Comparison of ENCODE assay signal across 8 cellular contexts in the genomic region with DNA sequence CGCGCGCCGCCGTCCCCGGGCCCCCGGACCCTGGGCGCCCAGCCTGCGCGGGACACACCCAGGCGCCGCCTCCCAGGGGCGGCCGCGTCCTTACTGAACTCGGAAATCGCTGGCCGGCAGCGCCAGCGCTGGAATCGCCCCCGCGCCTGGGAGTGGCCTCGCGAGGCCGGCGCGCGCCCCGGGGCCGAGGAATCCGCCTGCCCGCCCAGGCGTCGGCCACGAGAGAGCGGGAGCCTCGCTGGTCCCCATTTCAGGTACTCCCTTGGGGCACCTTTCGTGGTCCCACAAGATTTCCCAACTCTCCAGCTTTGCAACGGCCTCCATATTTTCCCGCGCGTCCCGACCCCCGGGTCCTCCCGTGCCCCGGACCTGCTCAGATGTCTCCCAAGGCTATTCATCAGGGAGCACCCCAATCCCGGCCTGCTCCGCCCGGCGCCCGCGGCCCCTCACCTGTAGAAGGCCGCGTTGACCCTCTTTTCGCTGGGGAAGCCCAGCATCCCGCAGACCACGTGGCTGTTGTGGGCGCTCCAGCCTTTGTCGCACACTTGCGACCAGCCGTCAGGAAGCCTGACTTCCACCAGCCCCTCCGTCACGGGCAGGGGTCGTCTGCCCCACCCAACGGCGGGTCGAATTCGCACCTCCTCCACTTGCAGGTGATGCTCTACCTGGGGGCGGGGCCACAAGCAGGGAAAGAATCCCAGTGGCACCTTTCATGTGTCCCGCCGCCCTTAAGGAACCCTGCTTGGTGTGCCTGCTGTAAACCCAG. TPM values are rescaled to one million over a fixed set of nuclear protein-coding genes. Genes with fewer than 3 reads are reported as not detected.
DNase-seq lines count a peak whose midpoint lies in the region; ATAC-seq, FAIRE-seq and TF ChIP-seq lines count a peak whose summit lies in the region.

No MANE protein-coding gene starts in this region.

- H3K27me3 Mint-ChIP-seq in chondrocyte (ENCODE audit: low read depth) = no peaks in the 10 kb centered on the region

- TF ChIP-seq EP300 in HepG2 (IDR thresholded peaks at IDR 0.05; ENCODE audit: low read depth in 2 of 2, low read length in 2 of 2) (no peak), HepG2 (CRISPR knock-in tag; IDR thresholded peaks at IDR 0.05; ENCODE audit: borderline replicate concordance) (no peak)

- H4K20me1 ChIP-seq in HepG2 (ENCODE audit: insufficient read depth, low read length) = no peaks in the 10 kb centered on the region

- H2AFZ ChIP-seq in HepG2 (ENCODE audit: low read length) = no peak overlapping the region

- intact Hi-C loops in HepG2 (cut with micrococcal nuclease; ENCODE audit: unreplicated experiment) = no loop called here
- intact Hi-C loops in testis (cut with DNase I; ENCODE audit: low total_unique reads) = no loop called here

- TF ChIP-seq CTCF in chondrocyte (IDR thresholded peaks at IDR 0.05) (peak; percentile 17), HepG2 (CRISPR knock-in tag; IDR thresholded peaks at IDR 0.05) (peak; percentile 11; the same call in 1 of the 2 replicates), testis (IDR thresholded peaks at IDR 0.05) (no peak)

- FAIRE-seq in HepG2 (lab: Jason Lieb, UNC) = no peak

- H3K27ac ChIP-seq in HepG2 (ENCODE audit: extremely low read length, insufficient read depth, low read length) (no peak overlapping the region), testis (peak overlapping the region; percentile 11 to 66)

- peak in 1 of 2 experiments; percentile 50; a peak in 1 of 4 replicates for TF ChIP-seq POLR2A in HepG2 (IDR thresholded peaks at IDR 0.05; ENCODE audit: insufficient read depth in 1 of 2, low read depth in 2 of 2, low read length in 2 of 2)
- TF ChIP-seq POLR2A in testis (IDR thresholded peaks at IDR 0.05) = no peak

- no TSS peak for BruUV-seq in HepG2 (replicated peaks; lab: Mats Ljungman, UMichigan)

- peak overlapping the region; percentile 74 for H3K4me2 ChIP-seq in HepG2 (ENCODE audit: low read depth, low read length)

- H3K9ac ChIP-seq in HepG2 (ENCODE audit: insufficient read depth, low read depth, low read length) = peak overlapping the region; percentile 51

- H3K4me3 Mint-ChIP-seq in chondrocyte (ENCODE audit: unreplicated experiment) = peak overlapping the region; percentile 65

- CTCF ChIA-PET in HepG2 (lab: Yijun Ruan, JAX; ENCODE audit: low intra/inter-chr PET ratio, low total read pairs) = no interaction called here

- peaks cover 24% of the 10 kb centered on the region for H3K4me1 ChIP-seq in HAP-1
- peaks cover 53% of the 10 kb centered on the region for H3K4me1 ChIP-seq in HepG2 (ENCODE audit: insufficient read depth, low read length)
- H3K4me1 ChIP-seq in testis = peaks cover 22% of the 10 kb centered on the region

- no peaks in the 10 kb centered on the region for H3K9me3 Mint-ChIP-seq in chondrocyte (ENCODE audit: low read depth)

- H3K27ac Mint-ChIP-seq in chondrocyte (ENCODE audit: unreplicated experiment) = peak overlapping the region; percentile 34

- H3K9me3 ChIP-seq in HAP-1 (no peaks in the 10 kb centered on the region), HepG2 (ENCODE audit: low read length) (no peaks in the 10 kb centered on the region), testis (no peaks in the 10 kb centered on the region)

- ATAC-seq in HepG2 = peak; percentile 77
- no peak for ATAC-seq in GM18861 (IDR thresholded peaks at IDR 0.05; ENCODE audit: unreplicated experiment)

- DNase-seq in EH (ENCODE audit: low read depth) (peak; percentile 65), HAP-1 (ENCODE audit: low spot score in 2 of 2) (peak; percentile 59 to 80), OCI-M1 (lab: John Stamatoyannopoulos, UW) (peak; percentile 64), chondrocyte (ENCODE audit: low spot score) (no peak), HepG2 (ENCODE audit: low spot score) (peak; percentile 50), testis (peak; percentile 75)
- no peak for DNase-seq in stimulated activated CD4-positive, alpha-beta T cell treated with anti-CD3 and anti-CD28 coated beads, Interleukin-2, amount 100 ng/mL, for 48 hours

- H3K27me3 ChIP-seq in HAP-1 (ENCODE audit: low read depth) = no peaks in the 10 kb centered on the region
- peaks cover 0 to 27% of the 10 kb centered on the region in 2 experiments; a peak in 2 of 5 replicates for H3K27me3 ChIP-seq in HepG2 (ENCODE audit: control insufficient read depth in 1 of 2, insufficient read depth in 2 of 2, low read length in 2 of 2)
- H3K27me3 ChIP-seq in testis = no peaks in the 10 kb centered on the region

- 33% methylated on average over 31 of the region's 72 CpGs for WGBS in HepG2 (ENCODE audit: low lambda C conversion rate)
- 7 to 9% methylated on average over 8 to 71 of the region's 72 CpGs for WGBS in testis, 2 donors

- peak; percentile 16; the same call in 1 of the 2 replicates for TF ChIP-seq RAD21 in HepG2 (CRISPR knock-in tag; IDR thresholded peaks at IDR 0.05)

- POLR2A ChIA-PET in HepG2 (lab: Yijun Ruan, JAX) = interaction anchor here (1.1 kb wide), 1 partner anchor 25 kb away, joined by 3 read pairs; no protein-coding TSS in a partner anchor

- no peaks in the 10 kb centered on the region for H3K36me3 ChIP-seq in HAP-1 (replicated peaks)
- H3K36me3 ChIP-seq in HepG2 (replicated peaks in 1 of 2; ENCODE audit: control insufficient read depth in 1 of 2, insufficient read depth in 2 of 2, low read length in 2 of 2) = no peaks in the 10 kb centered on the region
- no peaks in the 10 kb centered on the region for H3K36me3 ChIP-seq in testis (ENCODE audit: low read depth, missing control alignments)

- peaks cover 49% of the 10 kb centered on the region for H3K4me1 Mint-ChIP-seq in chondrocyte (ENCODE audit: low read depth)

- in situ Hi-C loops in HAP-1 (cut with MboI; ENCODE audit: low sequenced_read_pairs) (no loop called here), HepG2 (cut with HindIII; ENCODE audit: extremely low pct_ligation_motif_present, low pct_unique_long_range_greater_than_20kb) (no loop called here)

- H3K4me3 ChIP-seq in HAP-1 (peak overlapping the region; percentile 45), HepG2 (replicated peaks in 1 of 3; ENCODE audit: insufficient read depth in 1 of 3, low read depth in 2 of 3, low read length in 3 of 3) (peak overlapping the region; percentile 33 to 73 (median 56)), testis (peak overlapping the region; percentile 49 to 64)

- peaks cover 15% of the 10 kb centered on the region for H3K36me3 Mint-ChIP-seq in chondrocyte (ENCODE audit: low read depth)

- no peaks in the 10 kb centered on the region for H3K79me2 ChIP-seq in HepG2 (ENCODE audit: insufficient read depth, low read length)

RNA-seq across cellular contexts. Expression of a gene that starts 4.6 kb away (rescaled TPM):
- total RNA-seq in chondrocyte (107 to 112 TPM (median 109 TPM) in 3 replicates), HepG2 (2016; rRNA removed; fragmentation: Illumina TruSeq; extraction: Trizol) (0.39 and 0.55 TPM in 2 replicates), testis (10 to 100 TPM; 13.1 to 15.2 TPM)
- total RNA-seq in HepG2 (2016; cell fraction: cytosol; rRNA removed; fragmentation: Illumina TruSeq; extraction: Trizol; ENCODE audit: low read depth) = not detected in 2 replicates
- total RNA-seq in HepG2 (2016; cell fraction: insoluble cytoplasmic fraction; rRNA removed; fragmentation: Illumina TruSeq; extraction: Trizol) = 0.36 and 0.82 TPM in 2 replicates
- total RNA-seq in HepG2 (2016; cell fraction: membrane; rRNA removed; fragmentation: Illumina TruSeq; extraction: Trizol) = 0.09 and 0.10 TPM in 2 replicates
- 0.60 and 0.84 TPM in 2 replicates for total RNA-seq in HepG2 (2016; cell fraction: nucleus; rRNA removed; fragmentation: Illumina TruSeq; extraction: Trizol)
- polyA plus RNA-seq in HepG2 (2011; rRNA removed) (6.5 and 7.2 TPM in 2 replicates), testis (ENCODE audit: insufficient read depth, low read depth, low replicate concordance) (10.5 TPM)
- 6.0 and 6.6 TPM in 2 replicates for polyA plus RNA-seq in HepG2 (2011; cell fraction: cytosol; rRNA removed)
- 9.6 and 11.7 TPM in 2 replicates for polyA plus RNA-seq in HepG2 (2011; cell fraction: nucleus; rRNA removed)
- 4.3 and 13.1 TPM in 2 replicates for polyA plus RNA-seq in HepG2 (2012)
- polyA plus RNA-seq in HepG2 (2016; cell fraction: cytosol; fragmentation: Illumina TruSeq; extraction: Trizol; ENCODE audit: low read depth) = 0.19 TPM in 1 of 2 replicates, not detected in the other
- 0.13 and 0.20 TPM in 2 replicates for polyA plus RNA-seq in HepG2 (2016; cell fraction: insoluble cytoplasmic fraction; fragmentation: Illumina TruSeq; extraction: Trizol; ENCODE audit: low read depth)
- 0.07 and 0.14 TPM in 2 replicates for polyA plus RNA-seq in HepG2 (2016; cell fraction: membrane; fragmentation: Illumina TruSeq; extraction: Trizol; ENCODE audit: low read depth)
- 1.2 and 1.6 TPM in 2 replicates for polyA plus RNA-seq in HepG2 (2016; cell fraction: nucleus; fragmentation: Illumina TruSeq; extraction: Trizol; ENCODE audit: insufficient read depth, low read depth)
- 0.72 and 6.0 TPM in 2 replicates for polyA minus RNA-seq in HepG2 (2011; rRNA and poly(A)+ RNA removed; ENCODE audit: low replicate concordance)
- 1.9 and 5.7 TPM in 2 replicates for polyA minus RNA-seq in HepG2 (2011; cell fraction: cytosol; rRNA and poly(A)+ RNA removed)
- polyA minus RNA-seq in HepG2 (2011; cell fraction: nucleus; rRNA and poly(A)+ RNA removed) = 4.0 TPM in 2 replicates

RNA-seq across cellular contexts. Expression of a gene that starts 5.4 kb away (rescaled TPM):
- total RNA-seq in chondrocyte (33.6 to 46.0 TPM (median 44.4 TPM) in 3 replicates), HepG2 (2016; rRNA removed; fragmentation: Illumina TruSeq; extraction: Trizol) (0.53 and 0.66 TPM in 2 replicates), testis (10 to 100 TPM; 11.2 to 19.3 TPM)
- 0.20 and 0.26 TPM in 2 replicates for total RNA-seq in HepG2 (2016; cell fraction: cytosol; rRNA removed; fragmentation: Illumina TruSeq; extraction: Trizol; ENCODE audit: low read depth)
- total RNA-seq in HepG2 (2016; cell fraction: insoluble cytoplasmic fraction; rRNA removed; fragmentation: Illumina TruSeq; extraction: Trizol) = 0.73 and 0.74 TPM in 2 replicates
- total RNA-seq in HepG2 (2016; cell fraction: membrane; rRNA removed; fragmentation: Illumina TruSeq; extraction: Trizol) = 0.46 and 0.79 TPM in 2 replicates
- 0.34 and 0.87 TPM in 2 replicates for total RNA-seq in HepG2 (2016; cell fraction: nucleus; rRNA removed; fragmentation: Illumina TruSeq; extraction: Trizol)
- polyA plus RNA-seq in HepG2 (2011; rRNA removed) (0.74 and 0.84 TPM in 2 replicates), testis (ENCODE audit: insufficient read depth, low read depth, low replicate concordance) (9.3 TPM)
- 0.74 and 0.95 TPM in 2 replicates for polyA plus RNA-seq in HepG2 (2011; cell fraction: cytosol; rRNA removed)
- 0.97 and 1.7 TPM in 2 replicates for polyA plus RNA-seq in HepG2 (2011; cell fraction: nucleus; rRNA removed)
- 1.3 and 1.6 TPM in 2 replicates for polyA plus RNA-seq in HepG2 (2012)
- polyA plus RNA-seq in HepG2 (2016; cell fraction: cytosol; fragmentation: Illumina TruSeq; extraction: Trizol; ENCODE audit: low read depth) = 0.22 and 0.43 TPM in 2 replicates
- polyA plus RNA-seq in HepG2 (2016; cell fraction: insoluble cytoplasmic fraction; fragmentation: Illumina TruSeq; extraction: Trizol; ENCODE audit: low read depth) = 0.35 and 0.96 TPM in 2 replicates
- polyA plus RNA-seq in HepG2 (2016; cell fraction: membrane; fragmentation: Illumina TruSeq; extraction: Trizol; ENCODE audit: low read depth) = 0.50 and 0.79 TPM in 2 replicates
- polyA plus RNA-seq in HepG2 (2016; cell fraction: nucleus; fragmentation: Illumina TruSeq; extraction: Trizol; ENCODE audit: insufficient read depth, low read depth) = 0.36 and 0.63 TPM in 2 replicates
- 1.5 and 3.0 TPM in 2 replicates for polyA minus RNA-seq in HepG2 (2011; rRNA and poly(A)+ RNA removed; ENCODE audit: low replicate concordance)
- 0.40 and 0.62 TPM in 2 replicates for polyA minus RNA-seq in HepG2 (2011; cell fraction: cytosol; rRNA and poly(A)+ RNA removed)
- polyA minus RNA-seq in HepG2 (2011; cell fraction: nucleus; rRNA and poly(A)+ RNA removed) = 0.64 and 1.4 TPM in 2 replicates

RNA-seq across cellular contexts. Expression of a gene that starts 19.4 kb away (rescaled TPM):
- total RNA-seq in chondrocyte (23.8 to 31.2 TPM (median 24.2 TPM) in 3 replicates), HepG2 (2016; rRNA removed; fragmentation: Illumina TruSeq; extraction: Trizol) (37.0 and 47.7 TPM in 2 replicates), testis (10 to 100 TPM; 36.5 to 46.8 TPM)
- total RNA-seq in HepG2 (2016; cell fraction: cytosol; rRNA removed; fragmentation: Illumina TruSeq; extraction: Trizol; ENCODE audit: low read depth) = 13.0 and 16.0 TPM in 2 replicates
- total RNA-seq in HepG2 (2016; cell fraction: insoluble cytoplasmic fraction; rRNA removed; fragmentation: Illumina TruSeq; extraction: Trizol) = 32.1 and 51.7 TPM in 2 replicates
- total RNA-seq in HepG2 (2016; cell fraction: membrane; rRNA removed; fragmentation: Illumina TruSeq; extraction: Trizol) = 24.9 and 25.2 TPM in 2 replicates
- 34.3 and 38.8 TPM in 2 replicates for total RNA-seq in HepG2 (2016; cell fraction: nucleus; rRNA removed; fragmentation: Illumina TruSeq; extraction: Trizol)
- polyA plus RNA-seq in HepG2 (2011; rRNA removed) (50.3 and 56.1 TPM in 2 replicates), testis (ENCODE audit: insufficient read depth, low read depth, low replicate concordance) (45.8 TPM)
- 53.8 and 61.4 TPM in 2 replicates for polyA plus RNA-seq in HepG2 (2011; cell fraction: cytosol; rRNA removed)
- 92.9 and 109 TPM in 2 replicates for polyA plus RNA-seq in HepG2 (2011; cell fraction: nucleus; rRNA removed)
- polyA plus RNA-seq in HepG2 (2012) = 40.6 and 45.3 TPM in 2 replicates
- 12.6 and 14.4 TPM in 2 replicates for polyA plus RNA-seq in HepG2 (2016; cell fraction: cytosol; fragmentation: Illumina TruSeq; extraction: Trizol; ENCODE audit: low read depth)
- 35.6 and 37.4 TPM in 2 replicates for polyA plus RNA-seq in HepG2 (2016; cell fraction: insoluble cytoplasmic fraction; fragmentation: Illumina TruSeq; extraction: Trizol; ENCODE audit: low read depth)
- 20.3 and 20.9 TPM in 2 replicates for polyA plus RNA-seq in HepG2 (2016; cell fraction: membrane; fragmentation: Illumina TruSeq; extraction: Trizol; ENCODE audit: low read depth)
- 59.5 and 59.8 TPM in 2 replicates for polyA plus RNA-seq in HepG2 (2016; cell fraction: nucleus; fragmentation: Illumina TruSeq; extraction: Trizol; ENCODE audit: insufficient read depth, low read depth)
- 72.4 and 106 TPM in 2 replicates for polyA minus RNA-seq in HepG2 (2011; rRNA and poly(A)+ RNA removed; ENCODE audit: low replicate concordance)
- 20.8 and 28.5 TPM in 2 replicates for polyA minus RNA-seq in HepG2 (2011; cell fraction: cytosol; rRNA and poly(A)+ RNA removed)
- 35.9 and 51.6 TPM in 2 replicates for polyA minus RNA-seq in HepG2 (2011; cell fraction: nucleus; rRNA and poly(A)+ RNA removed)

RNA-seq across cellular contexts. Expression of a gene that starts 19.6 kb away (rescaled TPM):
- 76.8 to 94.3 TPM (median 79.8 TPM) in 3 replicates for total RNA-seq in chondrocyte
- total RNA-seq in HepG2 (2016; rRNA removed; fragmentation: Illumina TruSeq; extraction: Trizol) = 67.0 and 174 TPM in 2 replicates
- total RNA-seq in HepG2 (2016; cell fraction: cytosol; rRNA removed; fragmentation: Illumina TruSeq; extraction: Trizol; ENCODE audit: low read depth) = 95.5 and 114 TPM in 2 replicates
- 65.6 and 181 TPM in 2 replicates for total RNA-seq in HepG2 (2016; cell fraction: insoluble cytoplasmic fraction; rRNA removed; fragmentation: Illumina TruSeq; extraction: Trizol)
- total RNA-seq in HepG2 (2016; cell fraction: membrane; rRNA removed; fragmentation: Illumina TruSeq; extraction: Trizol) = 120 and 144 TPM in 2 replicates
- total RNA-seq in HepG2 (2016; cell fraction: nucleus; rRNA removed; fragmentation: Illumina TruSeq; extraction: Trizol) = 197 and 227 TPM in 2 replicates
- polyA plus RNA-seq in HepG2 (2011; rRNA removed) = 267 and 291 TPM in 2 replicates
- 214 and 249 TPM in 2 replicates for polyA plus RNA-seq in HepG2 (2011; cell fraction: cytosol; rRNA removed)
- polyA plus RNA-seq in HepG2 (2011; cell fraction: nucleus; rRNA removed) = 1,050 and 1,263 TPM in 2 replicates
- polyA plus RNA-seq in HepG2 (2012) = 138 and 140 TPM in 2 replicates
- 118 and 134 TPM in 2 replicates for polyA plus RNA-seq in HepG2 (2016; cell fraction: cytosol; fragmentation: Illumina TruSeq; extraction: Trizol; ENCODE audit: low read depth)
- polyA plus RNA-seq in HepG2 (2016; cell fraction: insoluble cytoplasmic fraction; fragmentation: Illumina TruSeq; extraction: Trizol; ENCODE audit: low read depth) = 70.3 and 84.7 TPM in 2 replicates
- polyA plus RNA-seq in HepG2 (2016; cell fraction: membrane; fragmentation: Illumina TruSeq; extraction: Trizol; ENCODE audit: low read depth) = 127 and 139 TPM in 2 replicates
- 543 and 555 TPM in 2 replicates for polyA plus RNA-seq in HepG2 (2016; cell fraction: nucleus; fragmentation: Illumina TruSeq; extraction: Trizol; ENCODE audit: insufficient read depth, low read depth)
- polyA minus RNA-seq in HepG2 (2011; rRNA and poly(A)+ RNA removed; ENCODE audit: low replicate concordance) = 211 and 273 TPM in 2 replicates
- 79.8 and 82.9 TPM in 2 replicates for polyA minus RNA-seq in HepG2 (2011; cell fraction: cytosol; rRNA and poly(A)+ RNA removed)
- polyA minus RNA-seq in HepG2 (2011; cell fraction: nucleus; rRNA and poly(A)+ RNA removed) = 199 and 204 TPM in 2 replicates
- 100 to 1,000 TPM; 141 to 169 TPM for total RNA-seq in testis
- 107 TPM for polyA plus RNA-seq in testis (ENCODE audit: insufficient read depth, low read depth, low replicate concordance)

RNA-seq across cellular contexts. Expression of a gene that starts 23.1 kb away (rescaled TPM):
- 0.34 TPM in 1 of 3 replicates, not detected in the others for total RNA-seq in chondrocyte
- 23.9 and 27.6 TPM in 2 replicates for total RNA-seq in HepG2 (2016; rRNA removed; fragmentation: Illumina TruSeq; extraction: Trizol)
- total RNA-seq in HepG2 (2016; cell fraction: cytosol; rRNA removed; fragmentation: Illumina TruSeq; extraction: Trizol; ENCODE audit: low read depth) = 2.6 and 3.3 TPM in 2 replicates
- total RNA-seq in HepG2 (2016; cell fraction: insoluble cytoplasmic fraction; rRNA removed; fragmentation: Illumina TruSeq; extraction: Trizol) = 22.2 and 26.8 TPM in 2 replicates
- 5.5 and 6.0 TPM in 2 replicates for total RNA-seq in HepG2 (2016; cell fraction: membrane; rRNA removed; fragmentation: Illumina TruSeq; extraction: Trizol)
- 33.6 and 38.9 TPM in 2 replicates for total RNA-seq in HepG2 (2016; cell fraction: nucleus; rRNA removed; fragmentation: Illumina TruSeq; extraction: Trizol)
- 72.9 and 89.8 TPM in 2 replicates for polyA plus RNA-seq in HepG2 (2011; rRNA removed)
- 26.2 and 34.1 TPM in 2 replicates for polyA plus RNA-seq in HepG2 (2011; cell fraction: cytosol; rRNA removed)
- 328 and 444 TPM in 2 replicates for polyA plus RNA-seq in HepG2 (2011; cell fraction: nucleus; rRNA removed)
- polyA plus RNA-seq in HepG2 (2012) = 18.7 and 45.3 TPM in 2 replicates
- 1.8 and 2.4 TPM in 2 replicates for polyA plus RNA-seq in HepG2 (2016; cell fraction: cytosol; fragmentation: Illumina TruSeq; extraction: Trizol; ENCODE audit: low read depth)
- 24.5 and 26.6 TPM in 2 replicates for polyA plus RNA-seq in HepG2 (2016; cell fraction: insoluble cytoplasmic fraction; fragmentation: Illumina TruSeq; extraction: Trizol; ENCODE audit: low read depth)
- polyA plus RNA-seq in HepG2 (2016; cell fraction: membrane; fragmentation: Illumina TruSeq; extraction: Trizol; ENCODE audit: low read depth) = 3.1 and 3.3 TPM in 2 replicates
- polyA plus RNA-seq in HepG2 (2016; cell fraction: nucleus; fragmentation: Illumina TruSeq; extraction: Trizol; ENCODE audit: insufficient read depth, low read depth) = 74.4 and 79.7 TPM in 2 replicates
- polyA minus RNA-seq in HepG2 (2011; rRNA and poly(A)+ RNA removed; ENCODE audit: low replicate concordance) = 0.37 and 58.7 TPM in 2 replicates
- 15.7 and 18.8 TPM in 2 replicates for polyA minus RNA-seq in HepG2 (2011; cell fraction: cytosol; rRNA and poly(A)+ RNA removed)
- polyA minus RNA-seq in HepG2 (2011; cell fraction: nucleus; rRNA and poly(A)+ RNA removed) = 68.4 and 72.2 TPM in 2 replicates
- total RNA-seq in testis = under 1 TPM in 1 of 2 donors, not detected in 1; 0.43 TPM
- 0.86 TPM for polyA plus RNA-seq in testis (ENCODE audit: insufficient read depth, low read depth, low replicate concordance)

Comparison
In these comparisons a context has a peak if more than half of its experiments do, and no peak if none do; other contexts are left out.
1. DNase-seq: peak in EH (single experiment), HAP-1 (2 of 2), OCI-M1 (single experiment), HepG2 (single experiment) and testis (single experiment); none in chondrocyte (single experiment) and stimulated activated CD4-positive, alpha-beta T cell treated with anti-CD3 and anti-CD28 coated beads, Interleukin-2, amount 100 ng/mL, for 48 hours (0 of 2).
2. CTCF ChIP-seq: peak in chondrocyte (single experiment) and HepG2 (single experiment); none in testis (0 of 3).
3. RNA of a gene that starts 5.4 kb away (total RNA-seq): 33.6 to 46.0 TPM in chondrocyte and 11.2 to 19.3 TPM in testis; 0.20 to 0.87 TPM in HepG2; every median in the first group is over 4 times any median in the second.
4. Peak in every context shown above with its lines, with median percentiles within 50 percentile points of each other: H3K4me3 ChIP-seq.